Comparison of ENCODE assay signal across 12 cellular contexts in genomic region chr2:199118701-199119241, GRCh38.
"Had no signal": no experiment of that assay in that cellular context is flagged by ENCODE, and none has a peak within 500 bp of the region (broad histone marks: within the 10 kb centered on the region; RNA-seq: fewer than 3 reads in every experiment).

No MANE protein-coding gene starts in this region.

- H3K9me3 ChIP-seq: left ventricle myocardium inferior, thyroid gland had no signal

- H3K4me3 ChIP-seq: left ventricle myocardium inferior, thyroid gland had no signal

- H3K4me1 ChIP-seq: left ventricle myocardium inferior, thyroid gland had no signal

- FAIRE-seq: keratinocyte had no signal

- DNase-seq: activated CD4-positive, alpha-beta T cell treated with anti-CD3 and anti-CD28 coated beads, Interleukin-2, amount 50 U/mL, for 48 hours; erythroblast; foreskin melanocyte; glutamatergic neuron; hypothalamus; left ventricle myocardium inferior; naive thymus-derived CD8-positive, alpha-beta T cell; stimulated activated CD4-positive, alpha-beta T cell treated with anti-CD3 and anti-CD28 coated beads, Interleukin-2, amount 100 ng/mL, for 24 hours; stimulated activated naive CD4-positive, alpha-beta T cell treated with Interleukin-2 at 50 U/mL for 16 hours; thyroid gland; WERI-Rb-1 had no signal

- H3K27me3 ChIP-seq: thyroid gland had no signal

- H3K36me3 ChIP-seq: left ventricle myocardium inferior, thyroid gland, WERI-Rb-1 had no signal

- H3K27ac ChIP-seq: left ventricle myocardium inferior, thyroid gland, WERI-Rb-1 had no signal
